In the genomic region with DNA sequence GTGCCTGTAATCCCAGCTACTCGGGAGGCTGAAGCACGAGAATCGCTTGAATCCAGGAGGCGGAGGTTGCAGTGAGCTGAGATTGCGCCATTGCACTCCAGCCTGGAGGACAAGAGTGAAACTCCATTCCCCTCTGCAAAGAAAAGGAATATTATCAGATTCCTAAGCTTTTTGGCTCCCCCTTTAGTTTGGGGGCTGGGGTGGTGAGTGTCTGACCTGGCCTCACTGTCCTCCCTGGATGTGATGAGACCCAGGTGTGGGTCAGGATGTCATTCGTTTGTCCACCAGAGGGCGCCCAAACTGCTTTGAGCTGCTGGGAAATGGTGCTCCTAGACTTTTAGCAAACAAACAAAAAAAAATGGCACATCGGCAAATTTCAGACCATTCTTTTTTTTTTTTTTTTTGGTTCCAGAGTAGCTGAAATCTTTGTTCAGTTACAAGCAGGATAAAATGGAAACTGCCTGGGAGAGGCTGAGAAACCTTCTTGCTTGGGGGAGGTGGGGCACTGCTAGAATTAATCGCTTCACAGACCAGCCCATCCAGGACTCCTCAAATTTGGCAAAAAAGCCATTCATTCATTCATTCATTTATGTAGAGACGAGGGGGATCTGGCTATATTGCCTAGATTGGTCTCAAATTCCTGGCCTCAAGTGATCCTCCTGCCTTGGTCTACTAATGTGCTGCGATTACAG, we compare ENCODE assay signal across 8 cellular contexts. TPM values are rescaled to one million over a fixed set of nuclear protein-coding genes. Genes with fewer than 3 reads are reported as not detected.
DNase-seq lines count a peak whose midpoint lies in the region; ATAC-seq and TF ChIP-seq lines count a peak whose summit lies in the region.

No MANE protein-coding gene starts in this region.

- ATAC-seq in HG03095 (IDR thresholded peaks at IDR 0.05; ENCODE audit: unreplicated experiment): no peak
- ATAC-seq in HG02763 (IDR thresholded peaks at IDR 0.05; ENCODE audit: unreplicated experiment): no peak

- no peaks in the 10 kb centered on the region for H3K9me2 ChIP-seq in MM.1S (replicated peaks; ENCODE audit: insufficient read depth, low read length)
- H3K9me2 ChIP-seq in hepatocyte (replicated peaks; ENCODE audit: insufficient read depth): no peaks in the 10 kb centered on the region

- no peaks in the 10 kb centered on the region for H4K20me1 ChIP-seq in MM.1S (ENCODE audit: insufficient read depth, low read length)
- H4K20me1 ChIP-seq in hepatocyte (ENCODE audit: insufficient read depth, poor library complexity, severe bottlenecking): peaks cover 24% of the 10 kb centered on the region
- H4K20me1 ChIP-seq in smooth muscle cell (ENCODE audit: low read depth): peaks cover 98% of the 10 kb centered on the region

- H3K27ac ChIP-seq in MM.1S (ENCODE audit: low read length): no peak overlapping the region
- H3K27ac ChIP-seq in ascending aorta: peak overlapping the region in 1 of 2 donors; percentile 53
- no peak overlapping the region for H3K27ac ChIP-seq in hepatocyte
- H3K27ac ChIP-seq in smooth muscle cell (ENCODE audit: low read depth): no peak overlapping the region

- peaks cover 24% of the 10 kb centered on the region for H3K36me3 ChIP-seq in MM.1S (replicated peaks; ENCODE audit: insufficient read depth, low read length)
- H3K36me3 ChIP-seq in ascending aorta: peaks cover 22 to 54% of the 10 kb centered on the region in 2 donors
- H3K36me3 ChIP-seq in hepatocyte (replicated peaks; ENCODE audit: insufficient read depth, low read depth): peaks cover 10% of the 10 kb centered on the region
- peaks cover 36% of the 10 kb centered on the region for H3K36me3 ChIP-seq in smooth muscle cell (ENCODE audit: low read depth)

- H3K79me2 ChIP-seq in MM.1S (ENCODE audit: low read length): peaks cover 8% of the 10 kb centered on the region
- peaks cover 3% of the 10 kb centered on the region for H3K79me2 ChIP-seq in hepatocyte
- peaks cover 6% of the 10 kb centered on the region for H3K79me2 ChIP-seq in smooth muscle cell (ENCODE audit: low read depth)

- H3K4me3 ChIP-seq in MM.1S (ENCODE audit: low read length): no peak overlapping the region
- no peak overlapping the region for H3K4me3 ChIP-seq in ascending aorta
- no peak overlapping the region for H3K4me3 ChIP-seq in hepatocyte
- H3K4me3 ChIP-seq in smooth muscle cell: no peak overlapping the region

- H3K9ac ChIP-seq in MM.1S (ENCODE audit: low read length): no peak overlapping the region
- H3K9ac ChIP-seq in smooth muscle cell (ENCODE audit: low read depth): no peak overlapping the region

- TF ChIP-seq CTCF in MM.1S (IDR thresholded peaks at IDR 0.05; ENCODE audit: low read length) (peak; percentile 75), ascending aorta (IDR thresholded peaks at IDR 0.05) (peak; percentile 68 to 88 (median 78)), hepatocyte (IDR thresholded peaks at IDR 0.05; ENCODE audit: poor library complexity) (peak; percentile 82), smooth muscle cell (IDR thresholded peaks at IDR 0.05; ENCODE audit: borderline replicate concordance, insufficient read depth, poor library complexity, severe bottlenecking) (peak; percentile 76)

- H3K9me3 ChIP-seq in MM.1S (replicated peaks; ENCODE audit: insufficient read depth, low read length) (no peaks in the 10 kb centered on the region), ascending aorta (no peaks in the 10 kb centered on the region), hepatocyte (ENCODE audit: low read depth) (no peaks in the 10 kb centered on the region), smooth muscle cell (replicated peaks; ENCODE audit: low read depth) (no peaks in the 10 kb centered on the region)

- DNase-seq in EL (peak; percentile 70), MM.1S (peak; percentile 77), T-helper 9 cell (peak; percentile 80), ascending aorta (ENCODE audit: low spot score in 2 of 2) (peak; percentile 53 to 91), hepatocyte (ENCODE audit: low spot score) (peak; percentile 86), smooth muscle cell (lab: John Stamatoyannopoulos, UW; ENCODE audit: unreplicated experiment) (peak; percentile 16)

- H2AFZ ChIP-seq in MM.1S (ENCODE audit: low read length) (no peak overlapping the region), hepatocyte (no peak overlapping the region), smooth muscle cell (ENCODE audit: low read depth) (no peak overlapping the region)

- no peak overlapping the region for H3K4me2 ChIP-seq in MM.1S (ENCODE audit: low read depth, low read length)
- no peak overlapping the region for H3K4me2 ChIP-seq in hepatocyte
- no peak overlapping the region for H3K4me2 ChIP-seq in smooth muscle cell

- WGBS in hepatocyte (ENCODE audit: low lambda C conversion rate, missing lambda C conversion rate): 70% methylated on average over 11 of the region's 11 CpGs
- 77% methylated on average over 11 of the region's 11 CpGs for WGBS in smooth muscle cell (ENCODE audit: low lambda C conversion rate)

- no peaks in the 10 kb centered on the region for H3K4me1 ChIP-seq in MM.1S (ENCODE audit: low read length)
- H3K4me1 ChIP-seq in ascending aorta: peaks cover 0 to 4% of the 10 kb centered on the region in 2 donors
- H3K4me1 ChIP-seq in hepatocyte (ENCODE audit: insufficient read depth): no peaks in the 10 kb centered on the region
- no peaks in the 10 kb centered on the region for H3K4me1 ChIP-seq in smooth muscle cell (ENCODE audit: low read depth)

- H3F3A ChIP-seq in MM.1S (ENCODE audit: insufficient read depth, low read length): peaks cover 28% of the 10 kb centered on the region
- H3F3A ChIP-seq in smooth muscle cell (ENCODE audit: low read depth): peaks cover 53% of the 10 kb centered on the region

- H3K27me3 ChIP-seq in MM.1S (replicated peaks; ENCODE audit: insufficient read depth, low read length) (no peaks in the 10 kb centered on the region), ascending aorta (no peaks in the 10 kb centered on the region), hepatocyte (no peaks in the 10 kb centered on the region), smooth muscle cell (ENCODE audit: low read depth) (no peaks in the 10 kb centered on the region)

- intact Hi-C loops in ascending aorta (cut with DNase I): loop anchor here (5.0 kb wide), 1 partner anchor 184 kb away; no protein-coding TSS in a partner anchor

RNA-seq across cellular contexts. Expression of a gene that starts 29.4 kb away (rescaled TPM):
- 1.1 TPM for total RNA-seq in ascending aorta
- 9.0 and 11.5 TPM in 2 replicates for total RNA-seq in hepatocyte
- polyA plus RNA-seq in hepatocyte: 5.2 and 8.8 TPM in 2 replicates
- total RNA-seq in smooth muscle cell: 7.6 and 10.1 TPM in 2 replicates
- 6.1 and 9.7 TPM in 2 replicates for polyA plus RNA-seq in smooth muscle cell

RNA-seq across cellular contexts. Expression of a gene that starts 36.9 kb away (rescaled TPM):
- total RNA-seq in ascending aorta (37.4 TPM), hepatocyte (110 and 126 TPM in 2 replicates), smooth muscle cell (115 and 138 TPM in 2 replicates)
- polyA plus RNA-seq in hepatocyte (116 and 123 TPM in 2 replicates), smooth muscle cell (136 and 164 TPM in 2 replicates)

Comparison
In these comparisons a context has a peak if more than half of its experiments do, and no peak if none do; other contexts are left out.
1. DNase-seq: peak in every context shown above with its lines; median percentile 86 in hepatocyte; 80 in T-helper 9 cell; 77 in MM.1S; 72 in ascending aorta; 70 in EL; 16 in smooth muscle cell.